30 cellular contexts compared by ENCODE assay signal in genomic region chr3:62376187-62376720, GRCh38. TPM values are rescaled to one million over a fixed set of nuclear protein-coding genes. Genes with fewer than 3 reads are reported as not detected.
"Had no signal": no experiment of that assay in that cellular context is flagged by ENCODE, and none has a peak within 500 bp of the region (broad histone marks: within the 10 kb centered on the region; RNA-seq: fewer than 3 reads in every experiment).

No MANE protein-coding gene starts in this region.

- H3K27me3 ChIP-seq: testis had no signal

- H3K9me3 ChIP-seq: left ventricle myocardium inferior, mucosa of descending colon, ovary, prostate gland, sigmoid colon, spleen, testis, thyroid gland, transverse colon, upper lobe of left lung, vagina had no signal

- H3K27ac Mint-ChIP-seq: mesothelial cell of epicardium; naive thymus-derived CD4-positive, alpha-beta T cell; natural killer cell treated with Interleukin-12 subunit alpha and Interleukin-12 subunit beta and Interleukin-15 and Interleukin-18, amount 100 ng/mL, for 72 hours; stimulated activated memory B cell treated with anti-CD40 and anti-IgM and Interleukin-4, amounts not matched to agents 10 μg/mL and 1 μg/mL and 100 μg/mL, for 72 hours had no signal

- H3K4me3 Mint-ChIP-seq: mesothelial cell of epicardium; naive thymus-derived CD4-positive, alpha-beta T cell; natural killer cell treated with Interleukin-12 subunit alpha and Interleukin-12 subunit beta and Interleukin-15 and Interleukin-18, amount 100 ng/mL, for 72 hours; neural crest cell; stimulated activated memory B cell treated with anti-CD40 and anti-IgM and Interleukin-4, amounts not matched to agents 10 μg/mL and 1 μg/mL and 100 μg/mL, for 72 hours had no signal

- H3K27ac ChIP-seq: left ventricle myocardium inferior, ovary, prostate gland, sigmoid colon, spleen, stomach, testis, thyroid gland, transverse colon, upper lobe of left lung, vagina had no signal

- H3K4me3 ChIP-seq: left ventricle myocardium inferior, lung, mucosa of descending colon, ovary, prostate gland, sigmoid colon, spleen, stomach, testis, thyroid gland, transverse colon, upper lobe of left lung, vagina had no signal

- H3K36me3 Mint-ChIP-seq: mesothelial cell of epicardium; stimulated activated memory B cell treated with anti-CD40 and anti-IgM and Interleukin-4, amounts not matched to agents 10 μg/mL and 1 μg/mL and 100 μg/mL, for 72 hours had no signal

- H3K36me3 ChIP-seq: left ventricle myocardium inferior, ovary, prostate gland, sigmoid colon, spleen, stomach, thyroid gland, transverse colon, upper lobe of left lung, vagina had no signal

- DNase-seq: hypothalamus; left ventricle myocardium inferior; mucosa of descending colon; naive thymus-derived CD4-positive, alpha-beta T cell; ovary; right cardiac atrium; sigmoid colon; small intestine; spleen; stimulated activated CD4-positive, alpha-beta T cell treated with anti-CD3 and anti-CD28 coated beads, Interleukin-2, amount 100 ng/mL, for 48 hours; stimulated activated CD4-positive, alpha-beta T cell treated with anti-CD3 and anti-CD28 coated beads, Interleukin-4, amount 100 ng/mL, for 4 hours; stimulated activated CD8-positive, alpha-beta memory T cell treated with anti-CD3 and anti-CD28 coated beads, Interleukin-4, amount 100 ng/mL, for 48 hours; stimulated activated naive CD8-positive, alpha-beta T cell treated with anti-CD3 and anti-CD28 coated beads, Interleukin-15, Interleukin-2, amounts not matched to agents 100 U/mL and 50 U/mL, for 24 hours; stomach; testis; thyroid gland; transverse colon had no signal

- H3K9me3 Mint-ChIP-seq: mesothelial cell of epicardium; neural crest cell; stimulated activated memory B cell treated with anti-CD40 and anti-IgM and Interleukin-4, amounts not matched to agents 10 μg/mL and 1 μg/mL and 100 μg/mL, for 72 hours had no signal

- ATAC-seq: mucosa of descending colon; naive thymus-derived CD4-positive, alpha-beta T cell; right cardiac atrium; stimulated activated memory B cell treated with anti-CD40 and anti-IgM and Interleukin-4, amounts not matched to agents 10 μg/mL and 1 μg/mL and 100 μg/mL, for 72 hours; stimulated activated naive CD8-positive, alpha-beta T cell treated with anti-CD3 and anti-CD28 coated beads, Interleukin-15, Interleukin-2, amounts not matched to agents 100 U/mL and 50 U/mL, for 24 hours had no signal

RNA-seq across cellular contexts. Expression of gene FEZF2, which starts 2.9 kb away (rescaled TPM):
- total RNA-seq: kidney epithelial cell; left ventricle myocardium inferior; lower leg skin; lung; mesothelial cell of epicardium; mucosa of descending colon; myocyte; naive thymus-derived CD4-positive, alpha-beta T cell; natural killer cell treated with Interleukin-12 subunit alpha and Interleukin-12 subunit beta and Interleukin-15 and Interleukin-18, amount 100 ng/mL, for 72 hours; omental fat pad; ovary; right cardiac atrium; sigmoid colon; spleen; stomach; testis; thyroid gland; transverse colon; upper lobe of left lung; urinary bladder; vagina had no signal
- polyA plus RNA-seq: lung; naive thymus-derived CD4-positive, alpha-beta T cell; right cardiac atrium; sigmoid colon; small intestine; spleen; stomach; urinary bladder had no signal
